1 cellular context compared by ENCODE assay signal in genomic region chr22:39965749-39966148, GRCh38.
TF ChIP-seq lines count a peak whose summit lies in the region.

No MANE protein-coding gene starts in this region.

TF ChIP-seq in K562, 482 proteins besides CTCF, POLR2A, EP300 and RAD21 (continued from another document and continues in another):
- TF ChIP-seq USF1 (CRISPR knock-in tag; IDR thresholded peaks at IDR 0.05) (no peak), HDAC1 (IDR thresholded peaks at IDR 0.05) (peak in 1 of 2 experiments; percentile 62; a peak in 1 of 4 replicates), ATF1 (CRISPR knock-in tag; IDR thresholded peaks at IDR 0.05) (no peak), ATF1 (tag; IDR thresholded peaks at IDR 0.05) (peak; percentile 47), ADNP (tag; IDR thresholded peaks at IDR 0.05) (0 out of 2 replicates have a peak, but pooled peaks have one; percentile 19), ZNF589 (CRISPR knock-in tag; IDR thresholded peaks at IDR 0.05; ENCODE audit: low read depth) (0 out of 2 replicates have a peak, but pooled peaks have one; percentile 48), ZNF124 (CRISPR knock-in tag; IDR thresholded peaks at IDR 0.05) (no peak), CCAR2 (IDR thresholded peaks at IDR 0.05; ENCODE audit: low read depth, low read length) (no peak), ZNF143 (CRISPR knock-in tag; IDR thresholded peaks at IDR 0.05) (no peak), ZFP36 (IDR thresholded peaks at IDR 0.05; ENCODE audit: low read depth, low read length, partially characterized antibody) (peak; percentile 67), SNRNP70 (optimal IDR thresholded peaks at IDR 0.05; ENCODE audit: low read depth, low read length) (no peak), POLR2AphosphoS5 (IDR thresholded peaks at IDR 0.05; ENCODE audit: control insufficient read depth, insufficient read depth, low read depth, low read length) (peak; percentile 86), CREB1 (IDR thresholded peaks at IDR 0.05) (no peak), CREB1 (CRISPR knock-in tag; IDR thresholded peaks at IDR 0.05) (0 out of 2 replicates have a peak, but pooled peaks have one; percentile 37), HOMEZ (CRISPR knock-in tag; IDR thresholded peaks at IDR 0.05) (no peak), MLLT1 (IDR thresholded peaks at IDR 0.05) (no peak), STAT5A (IDR thresholded peaks at IDR 0.05; ENCODE audit: borderline replicate concordance, low read length) (peak; percentile 59), HBP1 (CRISPR knock-in tag; IDR thresholded peaks at IDR 0.05) (no peak), TFAP4 (CRISPR knock-in tag; IDR thresholded peaks at IDR 0.05; ENCODE audit: borderline replicate concordance) (0 out of 2 replicates have a peak, but pooled peaks have one; percentile 33), PRPF4 (IDR thresholded peaks at IDR 0.05; ENCODE audit: insufficient read depth, low read depth, low read length, poor library complexity, severe bottlenecking) (no peak), MCM7 (IDR thresholded peaks at IDR 0.05) (no peak), NBN (IDR thresholded peaks at IDR 0.05; ENCODE audit: low read depth) (no peak), NFE2 (IDR thresholded peaks at IDR 0.05; ENCODE audit: low read depth) (peak; percentile 16; the same call in 1 of the 2 replicates), SMAD3 (CRISPR knock-in tag; conservative IDR thresholded peaks at IDR 0.05) (no peak), GABPB1 (CRISPR knock-in tag; IDR thresholded peaks at IDR 0.05) (no peak), HCFC1 (IDR thresholded peaks at IDR 0.05; ENCODE audit: low read depth, low read length) (no peak), DLX4 (CRISPR knock-in tag; IDR thresholded peaks at IDR 0.05) (no peak), PTBP1 (IDR thresholded peaks at IDR 0.05; ENCODE audit: low read depth, low read length) (no peak), RBM34 (IDR thresholded peaks at IDR 0.05; ENCODE audit: borderline replicate concordance, insufficient read depth, low read length) (no peak), ZNF311 (CRISPR knock-in tag; IDR thresholded peaks at IDR 0.05) (no peak), ZNF511 (CRISPR knock-in tag; IDR thresholded peaks at IDR 0.05) (no peak), RCOR1 (IDR thresholded peaks at IDR 0.05; ENCODE audit: borderline replicate concordance in 1 of 2, low read depth in 2 of 2, low read length in 2 of 2) (peak in 1 of 2 experiments; percentile 94; a peak in 3 of 4 replicates), ZNF785 (CRISPR knock-in tag; IDR thresholded peaks at IDR 0.05) (no peak), RFX5 (IDR thresholded peaks at IDR 0.05; ENCODE audit: low read depth, low read length) (peak; percentile 30; the same call in 1 of the 2 replicates), ZNF274 (IDR thresholded peaks at IDR 0.05; ENCODE audit: borderline replicate concordance, low read depth, low read length) (no peak), MTA1 (IDR thresholded peaks at IDR 0.05; ENCODE audit: borderline replicate concordance) (peak; percentile 27; the same call in 1 of the 2 replicates), ZNF174 (CRISPR knock-in tag; IDR thresholded peaks at IDR 0.05) (no peak), SRSF7 (optimal IDR thresholded peaks at IDR 0.05; ENCODE audit: low read depth, low read length) (no peak), SMAD4 (CRISPR knock-in tag; conservative IDR thresholded peaks at IDR 0.05) (peak; percentile 47; the same call in 1 of the 2 replicates), ZMIZ1 (IDR thresholded peaks at IDR 0.05; ENCODE audit: low read depth in 2 of 2, low read length in 2 of 2) (0 out of 4 replicates have a peak, but pooled peaks of 1 of the 2 experiments have one; percentile 26), PKNOX1 (IDR thresholded peaks at IDR 0.05) (0 out of 2 replicates have a peak, but pooled peaks have one; percentile 41), GATA2 (CRISPR knock-in tag; IDR thresholded peaks at IDR 0.05) (peak; percentile 55), ZNF324 (CRISPR knock-in tag; IDR thresholded peaks at IDR 0.05) (no peak), MAZ (CRISPR knock-in tag; conservative IDR thresholded peaks at IDR 0.05 in 1 of 2, IDR thresholded peaks at IDR 0.05 in 1 of 2) (0 out of 4 replicates have a peak, but pooled peaks of 1 of the 2 experiments have one; percentile 15), ARID3A (IDR thresholded peaks at IDR 0.05; ENCODE audit: borderline replicate concordance, low read depth, low read length) (0 out of 2 replicates have a peak, but pooled peaks have one; percentile 52), BCOR (IDR thresholded peaks at IDR 0.05) (no peak), CBX5 (IDR thresholded peaks at IDR 0.05; ENCODE audit: borderline replicate concordance, low read depth) (no peak), EHMT2 (IDR thresholded peaks at IDR 0.05) (no peak), TRIM24 (IDR thresholded peaks at IDR 0.05) (peak; percentile 39 to 74; a peak in 3 of 4 replicates), ESRRB (CRISPR knock-in tag; IDR thresholded peaks at IDR 0.05; ENCODE audit: borderline replicate concordance) (no peak)
